ENCODE assay signal across 10 cellular contexts in genomic region chr17:58279016-58279671, GRCh38. TPM values are rescaled to one million over a fixed set of nuclear protein-coding genes. Genes with fewer than 3 reads are reported as not detected.
DNase-seq lines count a peak whose midpoint lies in the region; ATAC-seq and TF ChIP-seq lines count a peak whose summit lies in the region.
"Had no signal": no experiment of that assay in that cellular context is flagged by ENCODE, and none has a peak within 500 bp of the region (broad histone marks: within the 10 kb centered on the region; RNA-seq: fewer than 3 reads in every experiment).

No MANE protein-coding gene starts in this region.

- H3K9me3 ChIP-seq in gastrocnemius medialis (no peaks in the 10 kb centered on the region), neural progenitor cell (ENCODE audit: low read depth) (no peaks in the 10 kb centered on the region)

- no peaks in the 10 kb centered on the region for H3K36me3 ChIP-seq in brain microvascular endothelial cell (replicated peaks)
- no peaks in the 10 kb centered on the region for H3K36me3 ChIP-seq in kidney epithelial cell (ENCODE audit: control insufficient read depth, insufficient read depth, low read length)
- H3K36me3 ChIP-seq in gastrocnemius medialis = no peaks in the 10 kb centered on the region
- no peaks in the 10 kb centered on the region for H3K36me3 ChIP-seq in neural progenitor cell

- no peak overlapping the region for H3K4me3 Mint-ChIP-seq in neural progenitor cell

- H3K36me3 Mint-ChIP-seq in neural progenitor cell = no peaks in the 10 kb centered on the region

- in situ Hi-C loops in brain microvascular endothelial cell (cut with HindIII; ENCODE audit: low pct_ligation_motif_present, low sequenced_read_pairs) (no loop called here), gastrocnemius medialis (cut with MboI; ENCODE audit: low sequenced_read_pairs in 4 of 4) (no loop called here)

- H3K4me3 ChIP-seq in HL-60 (replicated peaks; ENCODE audit: insufficient read depth, low read length) (peak overlapping the region; percentile 64), brain microvascular endothelial cell (ENCODE audit: low read depth, low read length) (no peak overlapping the region), kidney epithelial cell (ENCODE audit: low read depth, low read length) (peak overlapping the region; percentile 4), gastrocnemius medialis (peak overlapping the region; percentile 28 to 47 (median 36)), neural progenitor cell (no peak overlapping the region)

- H3K4me1 Mint-ChIP-seq in neural progenitor cell = peaks cover 4% of the 10 kb centered on the region

- no peak overlapping the region for H3K4me2 ChIP-seq in neural progenitor cell

- peak overlapping the region; percentile 99 for H3K27ac ChIP-seq in HL-60 (replicated peaks)
- no peak overlapping the region for H3K27ac ChIP-seq in brain microvascular endothelial cell
- peak overlapping the region in 2 of 4 donors; percentile 9 to 40 for H3K27ac ChIP-seq in gastrocnemius medialis
- H3K27ac ChIP-seq in neural progenitor cell = no peak overlapping the region

- DNase-seq in HL-60 (ENCODE audit: low read depth in 1 of 2, low spot score in 1 of 2) (peak in 1 of 2 experiments; percentile 57), brain microvascular endothelial cell (peak; percentile 18), kidney epithelial cell (ENCODE audit: low read depth) (no peak), gastrocnemius medialis (peak in 1 of 2 donors; percentile 45), NCI-H2029 treated with DMSO at 0.1 percent for 48 hours (lab: John Stamatoyannopoulos, UW) (no peak), neural progenitor cell (ENCODE audit: low spot score) (no peak)
- no peak for DNase-seq in stimulated activated naive CD4-positive, alpha-beta T cell (lab: John Stamatoyannopoulos, UW)
- no peak for DNase-seq in stimulated activated CD4-positive, alpha-beta T cell treated with anti-CD3 and anti-CD28 coated beads, Interleukin-4, amount 100 ng/mL, for 1 hour
- DNase-seq: NCI-H510A had no signal

- TF ChIP-seq CTCF in HL-60 (IDR thresholded peaks at IDR 0.05; ENCODE audit: insufficient read depth, low read length) (no peak), brain microvascular endothelial cell (IDR thresholded peaks at IDR 0.05; ENCODE audit: low read depth, low read length, missing control alignments) (no peak), kidney epithelial cell (IDR thresholded peaks at IDR 0.05; ENCODE audit: insufficient read depth, low read length, poor library complexity, severe bottlenecking) (no peak), gastrocnemius medialis (IDR thresholded peaks at IDR 0.05 in 4 of 5, conservative IDR thresholded peaks at IDR 0.05 in 1 of 5) (no peak), neural progenitor cell (IDR thresholded peaks at IDR 0.05) (no peak)

- H3K27me3 ChIP-seq in HL-60 (ENCODE audit: insufficient read depth, poor library complexity, severe bottlenecking) (no peaks in the 10 kb centered on the region), brain microvascular endothelial cell (replicated peaks) (peaks cover 24% of the 10 kb centered on the region), kidney epithelial cell (ENCODE audit: control insufficient read depth, insufficient read depth, low read length) (peaks cover 36% of the 10 kb centered on the region), gastrocnemius medialis (no peaks in the 10 kb centered on the region), neural progenitor cell (peaks cover 5% of the 10 kb centered on the region)

- H4K20me1 ChIP-seq in neural progenitor cell (ENCODE audit: low read depth) = no peaks in the 10 kb centered on the region

- H3K9ac ChIP-seq in neural progenitor cell = no peak overlapping the region

- intact Hi-C loops in gastrocnemius medialis (cut with DNase I; ENCODE audit: low total_unique reads) = no loop called here

- H3K4me1 ChIP-seq in gastrocnemius medialis (no peaks in the 10 kb centered on the region), neural progenitor cell (peaks cover 2% of the 10 kb centered on the region)

- peak in 1 of 2 donors; percentile 7 for TF ChIP-seq POLR2A in gastrocnemius medialis (IDR thresholded peaks at IDR 0.05)

- H2AFZ ChIP-seq in neural progenitor cell (replicated peaks) = no peak overlapping the region

- no peak overlapping the region for H3K27ac Mint-ChIP-seq in neural progenitor cell
- H3K27ac Mint-ChIP-seq: activated T-helper 2 cell treated with anti-CD3 and anti-CD28 coated beads, Interferon-gamma antibody, Interleukin-2, Interleukin-4, amounts not matched to agents 10 μg/mL and 5 μg/mL and 100 μg/mL, durations not matched to agents 14 hours and 24 hours and 36 hours had no signal

- no peaks in the 10 kb centered on the region for H3K79me2 ChIP-seq in neural progenitor cell (ENCODE audit: low read depth)

- H3F3A ChIP-seq in neural progenitor cell (ENCODE audit: low read depth) = no peaks in the 10 kb centered on the region

- H3K9me3 Mint-ChIP-seq in neural progenitor cell = peaks cover 2% of the 10 kb centered on the region
- H3K9me3 Mint-ChIP-seq: activated T-helper 2 cell treated with anti-CD3 and anti-CD28 coated beads, Interferon-gamma antibody, Interleukin-2, Interleukin-4, amounts not matched to agents 10 μg/mL and 5 μg/mL and 100 μg/mL, durations not matched to agents 14 hours and 24 hours and 36 hours had no signal

- ATAC-seq in gastrocnemius medialis = peak; percentile 60 to 84

- H3K27me3 Mint-ChIP-seq in neural progenitor cell (ENCODE audit: insufficient read depth, low read depth) = peaks cover 2% of the 10 kb centered on the region

RNA-seq across cellular contexts. Expression of gene MPO, which starts 1.6 kb away (rescaled TPM):
- total RNA-seq in kidney epithelial cell = 0.08 and 0.48 TPM in 2 replicates
- total RNA-seq in gastrocnemius medialis = under 1 TPM in 3 of 4 donors, not detected in 1; 0.18 to 0.32 (median 0.31) TPM
- total RNA-seq in neural progenitor cell (ENCODE audit: low replicate concordance) = not detected in 2 replicates
- total RNA-seq: activated T-helper 2 cell treated with anti-CD3 and anti-CD28 coated beads, Interferon-gamma antibody, Interleukin-2, Interleukin-4, amounts not matched to agents 10 μg/mL and 5 μg/mL and 100 μg/mL, durations not matched to agents 14 hours and 24 hours and 36 hours had no signal

RNA-seq across cellular contexts. Expression of gene LPO, which starts 40.8 kb away (rescaled TPM):
- total RNA-seq in kidney epithelial cell (0.17 and 0.48 TPM in 2 replicates), gastrocnemius medialis (not detected), neural progenitor cell (ENCODE audit: low replicate concordance) (not detected in 2 replicates)
- total RNA-seq: activated T-helper 2 cell treated with anti-CD3 and anti-CD28 coated beads, Interferon-gamma antibody, Interleukin-2, Interleukin-4, amounts not matched to agents 10 μg/mL and 5 μg/mL and 100 μg/mL, durations not matched to agents 14 hours and 24 hours and 36 hours had no signal

RNA-seq across cellular contexts. Expression of gene TSPOAP1, which starts 49.5 kb away (rescaled TPM):
- total RNA-seq in kidney epithelial cell = 9.4 and 13.5 TPM in 2 replicates
- 1 to 10 TPM in 2 of 4 donors, under 1 TPM in 2; 0.72 to 1.6 (median 1.0) TPM for total RNA-seq in gastrocnemius medialis
- total RNA-seq in neural progenitor cell (ENCODE audit: low replicate concordance) = 13.8 and 48.7 TPM in 2 replicates

Comparison
In these comparisons a context has a peak if more than half of its experiments do, and no peak if none do; other contexts are left out.
1. H3K4me3 ChIP-seq: peak in HL-60 (single experiment), kidney epithelial cell (single experiment) and gastrocnemius medialis (4 of 4); none in brain microvascular endothelial cell (single experiment) and neural progenitor cell (single experiment).